ENCODE assay signal across 21 cellular contexts in genomic region chr13:51177188-51177587, GRCh38. TPM values are rescaled to one million over a fixed set of nuclear protein-coding genes. Genes with fewer than 3 reads are reported as not detected.
"Had no signal": no experiment of that assay in that cellular context is flagged by ENCODE, and none has a peak within 500 bp of the region (broad histone marks: within the 10 kb centered on the region; RNA-seq: fewer than 3 reads in every experiment).

No MANE protein-coding gene starts in this region.

- DNase-seq: KBM-7, MV-4-11, NCI-H1048, NCI-H1105, NCI-H1417, NCI-H187, NCI-H2029, NCI-H2081 treated with DMSO at 0.1 percent for 48 hours, NCI-H2171, NCI-H226, NCI-H446, NCI-H510A, NCI-H524 treated with DMSO at 0.1 percent for 48 hours, NCI-H69, NCI-H774, Right ventricle myocardium superior, RPMI8226, SIG-M5 had no signal

- H3K27ac ChIP-seq: SJSA1, SK-N-MC had no signal

- H3K36me3 ChIP-seq: SJSA1 had no signal

- H3K9me3 ChIP-seq: SJSA1 had no signal

- H3K4me3 ChIP-seq: SJSA1, SK-N-MC had no signal

- H3K4me1 ChIP-seq: SJSA1 had no signal

RNA-seq across cellular contexts. Expression of gene FAM124A, which starts 45.0 kb away (rescaled TPM):
- total RNA-seq: LHCN-M2 had no signal
